In genomic region chr3:187104956-187105355, GRCh38 we compare ENCODE assay signal across 18 cellular contexts. TPM values are rescaled to one million over a fixed set of nuclear protein-coding genes. Genes with fewer than 3 reads are reported as not detected.
DNase-seq lines count a peak whose midpoint lies in the region; TF ChIP-seq lines count a peak whose summit lies in the region.
"Had no signal": no experiment of that assay in that cellular context is flagged by ENCODE, and none has a peak within 500 bp of the region (broad histone marks: within the 10 kb centered on the region; RNA-seq: fewer than 3 reads in every experiment).

No MANE protein-coding gene starts in this region.

- H3K4me3 ChIP-seq in AG09309 (ENCODE audit: control insufficient read depth, low read depth, low read length) (no peak overlapping the region), fibroblast of pulmonary artery (replicated peaks; ENCODE audit: low read depth, low read length) (no peak overlapping the region), osteoblast (ENCODE audit: insufficient read depth, low read length) (peak overlapping the region; percentile 55), endodermal cell (ENCODE audit: low read length) (no peak overlapping the region), uterus (no peak overlapping the region)
- H3K4me3 ChIP-seq: upper lobe of right lung had no signal

- no peak overlapping the region for H3K9ac ChIP-seq in endodermal cell (ENCODE audit: extremely low read depth, low read length, poor library complexity, severe bottlenecking)

- H3K36me3 ChIP-seq in osteoblast (ENCODE audit: insufficient read depth, low read length) (no peaks in the 10 kb centered on the region), endodermal cell (ENCODE audit: control insufficient read depth, insufficient read depth, low read length) (no peaks in the 10 kb centered on the region), uterus (no peaks in the 10 kb centered on the region)
- H3K36me3 ChIP-seq: upper lobe of right lung had no signal

- intact Hi-C loops in uterus (cut with DNase I; ENCODE audit: low total_unique reads): no loop called here

- H3K4me1 ChIP-seq in osteoblast (ENCODE audit: insufficient read depth, low read length) (peaks cover 30% of the 10 kb centered on the region), endodermal cell (ENCODE audit: control insufficient read depth, insufficient read depth, low read length) (no peaks in the 10 kb centered on the region), uterus (peaks cover 0 to 6% of the 10 kb centered on the region in 2 donors)

- H3K4me3 Mint-ChIP-seq in endodermal cell: no peak overlapping the region
- H3K4me3 Mint-ChIP-seq: activated naive CD8-positive, alpha-beta T cell treated with anti-CD3 and anti-CD28 coated beads, Interleukin-2, amount 10 ng/mL, durations not matched to agents 7 days and 5 days; activated T-cell treated with anti-CD3 and anti-CD28 coated beads, Interleukin-2, amount 50 U/mL, for 72 hours had no signal

- DNase-seq in AG09309 (ENCODE audit: low read depth): peak; percentile 42
- peak; percentile 67 for DNase-seq in OCI-M1 (lab: John Stamatoyannopoulos, UW)
- DNase-seq in fibroblast of pulmonary artery (ENCODE audit: low read depth): peak; percentile 50
- DNase-seq in osteoblast (ENCODE audit: insufficient read length, low spot score, missing footprints): no peak
- no peak for DNase-seq in endodermal cell
- no peak for DNase-seq in NCI-H1436 treated with DMSO at 0.1 percent for 48 hours (lab: John Stamatoyannopoulos, UW)
- no peak for DNase-seq in hepatic stellate cell (ENCODE audit: low spot score)
- DNase-seq in uterus: no peak
- DNase-seq: ACHN; activated CD4-positive, alpha-beta T cell treated with anti-CD3 and anti-CD28 coated beads, Interleukin-2, amount 50 U/mL, for 4 hours; activated naive CD8-positive, alpha-beta T cell treated with anti-CD3 and anti-CD28 coated beads, Interleukin-2, amount 10 ng/mL, durations not matched to agents 7 days and 5 days; cerebellar nuclear complex; midbrain; NCI-H1092; NCI-H82; stimulated activated CD4-positive, alpha-beta T cell treated with anti-CD3 and anti-CD28 coated beads, Interleukin-4, amount 100 ng/mL, for 24 hours; upper lobe of right lung had no signal

- H2AFZ ChIP-seq in osteoblast (ENCODE audit: low read length): peak overlapping the region; percentile 67

- H3K27ac ChIP-seq in osteoblast (ENCODE audit: low read depth, low read length): peak overlapping the region; percentile 15
- H3K27ac ChIP-seq in endodermal cell (ENCODE audit: low read depth, low read length): no peak overlapping the region
- no peak overlapping the region for H3K27ac ChIP-seq in uterus
- H3K27ac ChIP-seq: upper lobe of right lung had no signal

- no peak for TF ChIP-seq POLR2A in uterus (IDR thresholded peaks at IDR 0.05)

- no peaks in the 10 kb centered on the region for H3K4me1 Mint-ChIP-seq in endodermal cell

- no peaks in the 10 kb centered on the region for H3K36me3 Mint-ChIP-seq in endodermal cell (ENCODE audit: low read depth)

- no peaks in the 10 kb centered on the region for H3K27me3 ChIP-seq in osteoblast (ENCODE audit: insufficient read depth, low read length)
- no peaks in the 10 kb centered on the region for H3K27me3 ChIP-seq in endodermal cell (ENCODE audit: control insufficient read depth, insufficient read depth, low read length, poor library complexity, severe bottlenecking)
- H3K27me3 ChIP-seq in uterus: no peaks in the 10 kb centered on the region
- H3K27me3 ChIP-seq: upper lobe of right lung had no signal

- no peak overlapping the region for H3K27ac Mint-ChIP-seq in endodermal cell
- H3K27ac Mint-ChIP-seq: activated naive CD8-positive, alpha-beta T cell treated with anti-CD3 and anti-CD28 coated beads, Interleukin-2, amount 10 ng/mL, durations not matched to agents 7 days and 5 days had no signal

- no peaks in the 10 kb centered on the region for H3K27me3 Mint-ChIP-seq in endodermal cell (ENCODE audit: insufficient read depth)
- H3K27me3 Mint-ChIP-seq: activated naive CD8-positive, alpha-beta T cell treated with anti-CD3 and anti-CD28 coated beads, Interleukin-2, amount 10 ng/mL, durations not matched to agents 7 days and 5 days had no signal

- H4K20me1 ChIP-seq in osteoblast (ENCODE audit: insufficient read depth, low read length): no peaks in the 10 kb centered on the region

- 89 to 91% methylated on average over 3 to 8 of the region's 8 CpGs for WGBS in endodermal cell (ENCODE audit: insufficient coverage in 1 of 2, insufficient read length in 1 of 2), 2 experiments

- no peaks in the 10 kb centered on the region for H3K9me3 Mint-ChIP-seq in endodermal cell
- H3K9me3 Mint-ChIP-seq: activated naive CD8-positive, alpha-beta T cell treated with anti-CD3 and anti-CD28 coated beads, Interleukin-2, amount 10 ng/mL, durations not matched to agents 7 days and 5 days; activated T-cell treated with anti-CD3 and anti-CD28 coated beads, Interleukin-2, amount 50 U/mL, for 72 hours had no signal

- TF ChIP-seq CTCF in AG09309 (IDR thresholded peaks at IDR 0.05; ENCODE audit: control insufficient read depth, insufficient read depth, low read depth, low read length, missing control alignments): no peak
- TF ChIP-seq CTCF in fibroblast of pulmonary artery (IDR thresholded peaks at IDR 0.05; ENCODE audit: low read length, missing control alignments): no peak
- no peak for TF ChIP-seq CTCF in osteoblast (IDR thresholded peaks at IDR 0.05; ENCODE audit: extremely low read depth, low read depth, low read length)
- no peak for TF ChIP-seq CTCF in endodermal cell (conservative IDR thresholded peaks at IDR 0.05)
- no peak for TF ChIP-seq CTCF in uterus (IDR thresholded peaks at IDR 0.05)

- H3K4me2 ChIP-seq in osteoblast (ENCODE audit: insufficient read depth, low read length): peak overlapping the region; percentile 83

- H3K9me3 ChIP-seq in osteoblast (ENCODE audit: low read depth, low read length): no peaks in the 10 kb centered on the region
- H3K9me3 ChIP-seq in endodermal cell (ENCODE audit: control insufficient read depth, low read length): no peaks in the 10 kb centered on the region
- no peaks in the 10 kb centered on the region for H3K9me3 ChIP-seq in uterus
- H3K9me3 ChIP-seq: upper lobe of right lung had no signal

- no peaks in the 10 kb centered on the region for H3K79me2 ChIP-seq in osteoblast (ENCODE audit: insufficient read depth, low read length)

RNA-seq across cellular contexts. Expression of gene RPL39L, which starts 34.3 kb away (rescaled TPM):
- total RNA-seq in osteoblast (7.6 and 9.1 TPM in 2 replicates), endodermal cell (10 to 100 TPM; 26.8 to 34.5 TPM), uterus (100 to 1,000 TPM in 1 of 4 donors, 10 to 100 TPM in 1, 1 to 10 TPM in 2; 3.5 to 145 (median 10.1) TPM)
- 9.1 TPM for polyA plus RNA-seq in endodermal cell (2013, experiment 1 of 2)
- polyA plus RNA-seq in endodermal cell (2013, experiment 2 of 2): 7.0 TPM

Comparison
In these comparisons a context has a peak if more than half of its experiments do, and no peak if none do; other contexts are left out.
1. DNase-seq: peak in AG09309 (single experiment), OCI-M1 (single experiment) and fibroblast of pulmonary artery (single experiment); none in osteoblast (single experiment), endodermal cell (single experiment), NCI-H1436 treated with DMSO at 0.1 percent for 48 hours (single experiment), hepatic stellate cell (single experiment) and uterus (0 of 2).